In genomic region chr6:36210157-36210556, GRCh38 we compare ENCODE assay signal across 21 cellular contexts. TPM values are rescaled to one million over a fixed set of nuclear protein-coding genes. Genes with fewer than 3 reads are reported as not detected.
DNase-seq lines count a peak whose midpoint lies in the region; ATAC-seq and TF ChIP-seq lines count a peak whose summit lies in the region.
"Had no signal": no experiment of that assay in that cellular context is flagged by ENCODE, and none has a peak within 500 bp of the region (broad histone marks: within the 10 kb centered on the region; RNA-seq: fewer than 3 reads in every experiment).

No MANE protein-coding gene starts in this region.

- H3K9me3 ChIP-seq in right cardiac atrium (ENCODE audit: control insufficient read depth, low read length) (no peaks in the 10 kb centered on the region), hepatocyte (ENCODE audit: low read depth) (no peaks in the 10 kb centered on the region)
- no peaks in the 10 kb centered on the region for H3K9me3 ChIP-seq in naive thymus-derived CD4-positive, alpha-beta T cell (ENCODE audit: control insufficient read depth in 2 of 3, low read length in 3 of 3)
- H3K9me3 ChIP-seq: A549, BLaER1 had no signal

- no peaks in the 10 kb centered on the region for H3K27me3 Mint-ChIP-seq in progenitor cell of endocrine pancreas
- peaks cover 0 to 3% (median 0%) of the 10 kb centered on the region in 5 donors for H3K27me3 Mint-ChIP-seq in naive thymus-derived CD4-positive, alpha-beta T cell
- H3K27me3 Mint-ChIP-seq: CD4-positive, alpha-beta memory T cell had no signal

- H2AFZ ChIP-seq in hepatocyte, result no peak overlapping the region

- POLR2A ChIA-PET in naive thymus-derived CD4-positive, alpha-beta T cell (lab: Charles Lee), result no interaction called here

- no peaks in the 10 kb centered on the region for H3K27me3 ChIP-seq in right cardiac atrium (ENCODE audit: control insufficient read depth, insufficient read depth)
- no peaks in the 10 kb centered on the region for H3K27me3 ChIP-seq in hepatocyte
- H3K27me3 ChIP-seq in naive thymus-derived CD4-positive, alpha-beta T cell (ENCODE audit: control insufficient read depth in 2 of 2, insufficient read depth in 2 of 2, low read length in 2 of 2), result no peaks in the 10 kb centered on the region
- H3K27me3 ChIP-seq: BLaER1 had no signal

- intact Hi-C loops in Right ventricle myocardium superior (cut with DNase I) (no loop called here), right cardiac atrium (cut with DNase I) (no loop called here)
- intact Hi-C loops in naive thymus-derived CD4-positive, alpha-beta T cell (cut with micrococcal nuclease), result no loop called here

- peaks cover 44% of the 10 kb centered on the region for H3K36me3 Mint-ChIP-seq in progenitor cell of endocrine pancreas (ENCODE audit: insufficient read depth)
- H3K36me3 Mint-ChIP-seq in naive thymus-derived CD4-positive, alpha-beta T cell, result peaks cover 25 to 70% (median 49%) of the 10 kb centered on the region in 5 donors

- H3K4me1 Mint-ChIP-seq in progenitor cell of endocrine pancreas (ENCODE audit: low read depth), result peaks cover 3% of the 10 kb centered on the region
- H3K4me1 Mint-ChIP-seq in naive thymus-derived CD4-positive, alpha-beta T cell, result peaks cover 13 to 19% (median 18%) of the 10 kb centered on the region in 7 donors
- H3K4me1 Mint-ChIP-seq: CD14-positive monocyte had no signal

- DNase-seq in Right ventricle myocardium superior, result no peak
- no peak for DNase-seq in right cardiac atrium
- no peak for DNase-seq in hepatocyte (ENCODE audit: low spot score)
- DNase-seq in progenitor cell of endocrine pancreas (ENCODE audit: low spot score, unreplicated experiment), result no peak
- no peak for DNase-seq in naive thymus-derived CD4-positive, alpha-beta T cell
- no peak for DNase-seq in RPMI8226
- DNase-seq in activated T-cell treated with anti-CD3 and anti-CD28 coated beads for 4 hours, result no peak
- DNase-seq: AML-193; CD4-positive, alpha-beta memory T cell; DMS153; DMS79; GDM1; GOT3; H7; HFFc6 had no signal

- H3K9me2 ChIP-seq in hepatocyte (replicated peaks; ENCODE audit: insufficient read depth), result no peaks in the 10 kb centered on the region

- H3K79me2 ChIP-seq in hepatocyte, result peaks cover 40% of the 10 kb centered on the region

- H3K4me3 ChIP-seq in right cardiac atrium (ENCODE audit: low read length) (no peak overlapping the region), hepatocyte (no peak overlapping the region)
- H3K4me3 ChIP-seq in naive thymus-derived CD4-positive, alpha-beta T cell (ENCODE audit: low read length), result no peak overlapping the region
- H3K4me3 ChIP-seq: A549, BLaER1 had no signal

- H3K4me2 ChIP-seq in hepatocyte, result peak overlapping the region; percentile 54
- H3K4me2 ChIP-seq: A549, BLaER1 had no signal

- peaks cover 27% of the 10 kb centered on the region for H4K20me1 ChIP-seq in hepatocyte (ENCODE audit: insufficient read depth, poor library complexity, severe bottlenecking)

- H3K27ac ChIP-seq in right cardiac atrium (ENCODE audit: low read length) (no peak overlapping the region), hepatocyte (peak overlapping the region; percentile 46)
- H3K27ac ChIP-seq in naive thymus-derived CD4-positive, alpha-beta T cell (ENCODE audit: low read depth, low read length), result no peak overlapping the region
- H3K27ac ChIP-seq: 22Rv1, A549 had no signal

- H3K27ac Mint-ChIP-seq in progenitor cell of endocrine pancreas, result peak overlapping the region; percentile 56
- no peak overlapping the region for H3K27ac Mint-ChIP-seq in naive thymus-derived CD4-positive, alpha-beta T cell
- H3K27ac Mint-ChIP-seq: HFFc6 had no signal

- 95% methylated on average over 14 of the region's 14 CpGs for WGBS in right cardiac atrium
- 91% methylated on average over 14 of the region's 14 CpGs for WGBS in hepatocyte (ENCODE audit: low lambda C conversion rate, missing lambda C conversion rate)

- ATAC-seq in Right ventricle myocardium superior (ENCODE audit: poor library complexity), result peak; percentile 25
- no peak for ATAC-seq in right cardiac atrium
- no peak for ATAC-seq in naive thymus-derived CD4-positive, alpha-beta T cell
- ATAC-seq: A549, HCT116 had no signal

- H3K9me3 Mint-ChIP-seq in progenitor cell of endocrine pancreas (ENCODE audit: low read depth), result no peaks in the 10 kb centered on the region
- no peaks in the 10 kb centered on the region for H3K9me3 Mint-ChIP-seq in naive thymus-derived CD4-positive, alpha-beta T cell
- H3K9me3 Mint-ChIP-seq: CD14-positive monocyte; CD4-positive, alpha-beta memory T cell; HFFc6 had no signal

- H3K36me3 ChIP-seq in hepatocyte (replicated peaks; ENCODE audit: insufficient read depth, low read depth), result no peaks in the 10 kb centered on the region
- peaks cover 8 to 85% (median 15%) of the 10 kb centered on the region in 3 experiments for H3K36me3 ChIP-seq in naive thymus-derived CD4-positive, alpha-beta T cell (ENCODE audit: control insufficient read depth in 2 of 3, insufficient read depth in 3 of 3, low read length in 3 of 3)

- no peak overlapping the region for H3K4me3 Mint-ChIP-seq in progenitor cell of endocrine pancreas (ENCODE audit: low read depth)
- H3K4me3 Mint-ChIP-seq in naive thymus-derived CD4-positive, alpha-beta T cell, result no peak overlapping the region
- H3K4me3 Mint-ChIP-seq: CD14-positive monocyte; CD4-positive, alpha-beta memory T cell; HFFc6 had no signal

- TF ChIP-seq CTCF in hepatocyte (IDR thresholded peaks at IDR 0.05; ENCODE audit: poor library complexity) (no peak), progenitor cell of endocrine pancreas (IDR thresholded peaks at IDR 0.05; ENCODE audit: unreplicated experiment) (no peak)

- H3K4me1 ChIP-seq in right cardiac atrium (ENCODE audit: control insufficient read depth, insufficient read depth, low read length) (no peaks in the 10 kb centered on the region), hepatocyte (ENCODE audit: insufficient read depth) (peaks cover 12% of the 10 kb centered on the region)
- H3K4me1 ChIP-seq in naive thymus-derived CD4-positive, alpha-beta T cell (ENCODE audit: control insufficient read depth in 2 of 2, insufficient read depth in 2 of 2, low read length in 2 of 2), result peaks cover 0 to 9% of the 10 kb centered on the region in 2 donors
- H3K4me1 ChIP-seq: A549 had no signal

- CTCF ChIA-PET in naive thymus-derived CD4-positive, alpha-beta T cell (lab: Charles Lee), result interaction anchor here (0.7 kb wide), 1 partner anchor 73 kb away, joined by 3 read pairs; no protein-coding TSS in a partner anchor

RNA-seq across cellular contexts. Expression of gene BRPF3, which starts 13.6 kb away (rescaled TPM):
- total RNA-seq in Right ventricle myocardium superior (17.8 TPM), right cardiac atrium (10 to 100 TPM; 22.1 to 29.8 (median 23.7) TPM), hepatocyte (31.4 and 33.7 TPM in 2 replicates), progenitor cell of endocrine pancreas (65.8 and 73.1 TPM in 2 replicates)
- polyA plus RNA-seq in right cardiac atrium (13.8 TPM), hepatocyte (25.5 and 25.9 TPM in 2 replicates)
- total RNA-seq in naive thymus-derived CD4-positive, alpha-beta T cell, result 10 to 100 TPM; 27.5 to 40.0 (median 35.2) TPM
- 1 to 10 TPM; 5.1 to 9.0 TPM for polyA plus RNA-seq in naive thymus-derived CD4-positive, alpha-beta T cell

RNA-seq across cellular contexts. Expression of gene PNPLA1, which starts 59.7 kb away (rescaled TPM):
- total RNA-seq in Right ventricle myocardium superior (not detected), right cardiac atrium (not detected), hepatocyte (0.57 TPM in 1 of 2 replicates, not detected in the other), progenitor cell of endocrine pancreas (not detected in 2 replicates)
- polyA plus RNA-seq in right cardiac atrium (not detected), hepatocyte (0.48 and 0.64 TPM in 2 replicates)
- total RNA-seq in naive thymus-derived CD4-positive, alpha-beta T cell, result 1 to 10 TPM in 1 of 5 experiments, under 1 TPM in 1, not detected in 3; 0.66 to 2.0 TPM
- polyA plus RNA-seq in naive thymus-derived CD4-positive, alpha-beta T cell, result not detected
- total RNA-seq: Daoy, H7, HFFc6 had no signal
- polyA plus RNA-seq: CD4-positive, alpha-beta memory T cell had no signal
